Comparison of ENCODE assay signal across 23 cellular contexts in the genomic region with DNA sequence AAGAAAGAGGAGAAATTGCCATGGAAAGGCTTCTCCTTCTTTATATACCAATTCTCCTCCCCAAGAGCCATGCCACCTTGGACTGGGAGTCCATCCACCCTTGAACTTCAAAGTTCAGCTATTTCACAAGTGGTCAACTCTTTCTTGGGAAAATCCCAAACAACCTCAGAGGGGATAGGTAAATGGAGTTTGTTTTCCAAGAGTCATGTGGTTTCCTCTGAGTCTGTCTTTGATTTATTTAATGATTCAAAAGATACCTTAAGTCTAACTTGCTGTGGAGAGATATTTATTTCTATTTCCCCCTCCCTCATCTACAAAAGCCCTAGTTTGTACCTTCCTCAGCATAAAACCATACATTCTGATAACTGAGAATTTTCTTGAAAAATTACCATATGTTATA.
"Had no signal": no experiment of that assay in that cellular context is flagged by ENCODE, and none has a peak within 500 bp of the region (broad histone marks: within the 10 kb centered on the region; RNA-seq: fewer than 3 reads in every experiment).

No MANE protein-coding gene starts in this region.

- H3K4me3 ChIP-seq: cardiac muscle cell, Peyer's patch, SJSA1 had no signal

- DNase-seq: activated CD4-positive, alpha-beta T cell treated with anti-CD3 and anti-CD28 coated beads for 4 hours; activated CD8-positive, alpha-beta memory T cell treated with anti-CD3 and anti-CD28 coated beads, Interleukin-2, amount 50 U/mL, for 4 hours; activated CD8-positive, alpha-beta T cell treated with anti-CD3 and anti-CD28 coated beads for 36 hours; activated gamma-delta T cell treated with Interleukin-2 at 50 U/mL for 16 hours; activated naive CD4-positive, alpha-beta T cell treated with anti-CD3 and anti-CD28 coated beads, Interleukin-2, amount 10 ng/mL, durations not matched to agents 7 days and 5 days; activated naive CD8-positive, alpha-beta T cell treated with anti-CD3 and anti-CD28 coated beads for 36 hours; activated T-cell treated with anti-CD3 and anti-CD28 coated beads, Interleukin-2, amount 50 U/mL, for 72 hours; brain microvascular endothelial cell; NCI-H1105 treated with DMSO at 0.1 percent for 48 hours; NCI-H1436 treated with DMSO at 0.1 percent for 48 hours; NCI-H187; NCI-H2081; NCI-H446 treated with DMSO at 0.1 percent for 48 hours; NCI-H524 treated with DMSO at 0.1 percent for 48 hours; NCI-H774; OCI-M1; Peyer's patch had no signal

- ATAC-seq: activated CD4-positive, CD25-positive, alpha-beta regulatory T cell treated with anti-CD3 and anti-CD28 coated beads, Interleukin-2, amount 50 U/mL, for 24 hours; activated CD8-positive, alpha-beta T cell treated with anti-CD3 and anti-CD28 coated beads for 36 hours; activated T-cell treated with anti-CD3 and anti-CD28 coated beads, Interleukin-2, amount 50 U/mL, for 72 hours; SK-N-SH treated with all-trans-retinoic acid at 6 μM for 48 hours had no signal

- H3K36me3 Mint-ChIP-seq: activated naive CD4-positive, alpha-beta T cell treated with anti-CD3 and anti-CD28 coated beads, Interleukin-2, amount 10 ng/mL, durations not matched to agents 7 days and 5 days; activated naive CD8-positive, alpha-beta T cell treated with anti-CD3 and anti-CD28 coated beads for 36 hours had no signal

- H3K27ac ChIP-seq: brain microvascular endothelial cell, cardiac muscle cell, Peyer's patch, SJSA1 had no signal

- H3K9me3 ChIP-seq: Peyer's patch, SJSA1 had no signal

- H3K9me3 Mint-ChIP-seq: activated naive CD4-positive, alpha-beta T cell treated with anti-CD3 and anti-CD28 coated beads, Interleukin-2, amount 10 ng/mL, durations not matched to agents 7 days and 5 days; activated naive CD8-positive, alpha-beta T cell treated with anti-CD3 and anti-CD28 coated beads for 36 hours; T-helper 1 cell treated with Interleukin-12 subunit alpha and Interleukin-12 subunit beta and Interleukin-4 antibody, amounts not matched to agents 30 μg/mL and 1 μg/mL, for 36 hours had no signal

- H3K27me3 Mint-ChIP-seq: activated CD8-positive, alpha-beta T cell treated with anti-CD3 and anti-CD28 coated beads for 36 hours; activated naive CD4-positive, alpha-beta T cell treated with anti-CD3 and anti-CD28 coated beads, Interleukin-2, amount 10 ng/mL, durations not matched to agents 7 days and 5 days; activated naive CD8-positive, alpha-beta T cell treated with anti-CD3 and anti-CD28 coated beads for 36 hours had no signal

- H3K4me1 Mint-ChIP-seq: activated naive CD4-positive, alpha-beta T cell treated with anti-CD3 and anti-CD28 coated beads, Interleukin-2, amount 10 ng/mL, durations not matched to agents 7 days and 5 days; activated naive CD8-positive, alpha-beta T cell treated with anti-CD3 and anti-CD28 coated beads for 36 hours had no signal

- H3K27ac Mint-ChIP-seq: activated CD8-positive, alpha-beta T cell treated with anti-CD3 and anti-CD28 coated beads for 36 hours; activated naive CD8-positive, alpha-beta T cell treated with anti-CD3 and anti-CD28 coated beads for 36 hours; activated T-cell treated with anti-CD3 and anti-CD28 coated beads, Interleukin-2, amount 50 U/mL, for 72 hours; activated T-helper 2 cell treated with anti-CD3 and anti-CD28 coated beads, Interferon-gamma antibody, Interleukin-2, Interleukin-4, amounts not matched to agents 10 μg/mL and 5 μg/mL and 100 μg/mL, durations not matched to agents 14 hours and 24 hours and 36 hours; T-helper 1 cell treated with Interleukin-12 subunit alpha and Interleukin-12 subunit beta and Interleukin-4 antibody, amounts not matched to agents 30 μg/mL and 1 μg/mL, for 36 hours had no signal

- H3K4me1 ChIP-seq: Peyer's patch had no signal

- H3K4me3 Mint-ChIP-seq: activated CD8-positive, alpha-beta T cell treated with anti-CD3 and anti-CD28 coated beads for 36 hours; activated naive CD4-positive, alpha-beta T cell treated with anti-CD3 and anti-CD28 coated beads, Interleukin-2, amount 10 ng/mL, durations not matched to agents 7 days and 5 days; activated naive CD8-positive, alpha-beta T cell treated with anti-CD3 and anti-CD28 coated beads for 36 hours; activated T-cell treated with anti-CD3 and anti-CD28 coated beads, Interleukin-2, amount 50 U/mL, for 72 hours; T-helper 1 cell treated with Interleukin-12 subunit alpha and Interleukin-12 subunit beta and Interleukin-4 antibody, amounts not matched to agents 30 μg/mL and 1 μg/mL, for 36 hours had no signal

- H3K27me3 ChIP-seq: brain microvascular endothelial cell, cardiac muscle cell, Peyer's patch, SJSA1 had no signal

- H3K36me3 ChIP-seq: brain microvascular endothelial cell, cardiac muscle cell, Peyer's patch, SJSA1 had no signal
